Comparison of ENCODE assay signal across 1 cellular context in the genomic region with DNA sequence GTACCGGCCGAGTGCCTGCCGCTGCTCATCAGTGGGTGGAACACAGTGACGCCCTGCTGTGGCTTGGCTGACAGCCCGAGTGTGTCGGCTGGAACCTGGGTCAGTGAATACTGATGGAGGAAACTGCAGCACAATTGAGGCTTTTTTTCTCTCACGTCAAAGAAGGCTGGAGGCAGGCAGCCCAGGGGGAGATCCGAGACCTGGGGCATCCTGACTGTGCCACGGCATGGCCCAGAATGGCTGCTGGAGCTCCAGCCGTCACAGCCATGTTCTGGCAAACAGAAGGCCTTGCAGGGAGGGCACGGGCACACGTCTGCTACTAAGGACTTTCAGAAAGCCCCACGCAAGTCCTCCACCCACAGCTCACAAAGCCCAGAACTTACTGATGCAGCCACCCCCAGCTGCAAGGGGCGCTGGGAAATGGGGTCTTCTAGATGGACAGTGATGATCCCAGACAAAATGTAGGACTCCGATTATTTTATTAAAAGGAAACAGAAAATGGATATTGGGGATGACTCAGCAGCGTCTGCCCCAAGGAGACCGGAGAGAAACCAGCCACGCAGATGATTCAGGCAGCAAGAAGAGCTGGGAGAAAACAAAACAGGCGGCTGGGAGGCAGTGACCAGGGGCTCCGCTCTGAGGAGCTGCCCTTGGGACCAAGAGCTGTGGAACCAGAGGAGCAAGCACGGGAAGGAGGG.
A peak's percentile ranks its signal among the peaks of the same experiment; 100 is the strongest.
TF ChIP-seq lines count a peak whose summit lies in the region.

No MANE protein-coding gene starts in this region.

TF ChIP-seq in HEK293, 187 proteins besides CTCF, POLR2A, EP300 and RAD21 (continued from another document):
- TF ChIP-seq, protein P1, sequence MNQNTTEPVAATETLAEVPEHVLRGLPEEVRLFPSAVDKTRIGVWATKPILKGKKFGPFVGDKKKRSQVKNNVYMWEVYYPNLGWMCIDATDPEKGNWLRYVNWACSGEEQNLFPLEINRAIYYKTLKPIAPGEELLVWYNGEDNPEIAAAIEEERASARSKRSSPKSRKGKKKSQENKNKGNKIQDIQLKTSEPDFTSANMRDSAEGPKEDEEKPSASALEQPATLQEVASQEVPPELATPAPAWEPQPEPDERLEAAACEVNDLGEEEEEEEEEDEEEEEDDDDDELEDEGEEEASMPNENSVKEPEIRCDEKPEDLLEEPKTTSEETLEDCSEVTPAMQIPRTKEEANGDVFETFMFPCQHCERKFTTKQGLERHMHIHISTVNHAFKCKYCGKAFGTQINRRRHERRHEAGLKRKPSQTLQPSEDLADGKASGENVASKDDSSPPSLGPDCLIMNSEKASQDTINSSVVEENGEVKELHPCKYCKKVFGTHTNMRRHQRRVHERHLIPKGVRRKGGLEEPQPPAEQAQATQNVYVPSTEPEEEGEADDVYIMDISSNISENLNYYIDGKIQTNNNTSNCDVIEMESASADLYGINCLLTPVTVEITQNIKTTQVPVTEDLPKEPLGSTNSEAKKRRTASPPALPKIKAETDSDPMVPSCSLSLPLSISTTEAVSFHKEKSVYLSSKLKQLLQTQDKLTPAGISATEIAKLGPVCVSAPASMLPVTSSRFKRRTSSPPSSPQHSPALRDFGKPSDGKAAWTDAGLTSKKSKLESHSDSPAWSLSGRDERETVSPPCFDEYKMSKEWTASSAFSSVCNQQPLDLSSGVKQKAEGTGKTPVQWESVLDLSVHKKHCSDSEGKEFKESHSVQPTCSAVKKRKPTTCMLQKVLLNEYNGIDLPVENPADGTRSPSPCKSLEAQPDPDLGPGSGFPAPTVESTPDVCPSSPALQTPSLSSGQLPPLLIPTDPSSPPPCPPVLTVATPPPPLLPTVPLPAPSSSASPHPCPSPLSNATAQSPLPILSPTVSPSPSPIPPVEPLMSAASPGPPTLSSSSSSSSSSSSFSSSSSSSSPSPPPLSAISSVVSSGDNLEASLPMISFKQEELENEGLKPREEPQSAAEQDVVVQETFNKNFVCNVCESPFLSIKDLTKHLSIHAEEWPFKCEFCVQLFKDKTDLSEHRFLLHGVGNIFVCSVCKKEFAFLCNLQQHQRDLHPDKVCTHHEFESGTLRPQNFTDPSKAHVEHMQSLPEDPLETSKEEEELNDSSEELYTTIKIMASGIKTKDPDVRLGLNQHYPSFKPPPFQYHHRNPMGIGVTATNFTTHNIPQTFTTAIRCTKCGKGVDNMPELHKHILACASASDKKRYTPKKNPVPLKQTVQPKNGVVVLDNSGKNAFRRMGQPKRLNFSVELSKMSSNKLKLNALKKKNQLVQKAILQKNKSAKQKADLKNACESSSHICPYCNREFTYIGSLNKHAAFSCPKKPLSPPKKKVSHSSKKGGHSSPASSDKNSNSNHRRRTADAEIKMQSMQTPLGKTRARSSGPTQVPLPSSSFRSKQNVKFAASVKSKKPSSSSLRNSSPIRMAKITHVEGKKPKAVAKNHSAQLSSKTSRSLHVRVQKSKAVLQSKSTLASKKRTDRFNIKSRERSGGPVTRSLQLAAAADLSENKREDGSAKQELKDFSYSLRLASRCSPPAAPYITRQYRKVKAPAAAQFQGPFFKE (tag by site-specific recombination; IDR thresholded peaks at IDR 0.05; ENCODE audit: borderline replicate concordance): no peak
- no peak for TF ChIP-seq ZNF221 (tag by site-specific recombination; IDR thresholded peaks at IDR 0.05; ENCODE audit: borderline replicate concordance)
- peak; percentile 56 for TF ChIP-seq KLF1 (tag by site-specific recombination; IDR thresholded peaks at IDR 0.05)
- TF ChIP-seq ZNF600 (tag by site-specific recombination; IDR thresholded peaks at IDR 0.05): peak; percentile 62
